9 cellular contexts compared by ENCODE assay signal in genomic region chr9:90642570-90643539, GRCh38. TPM values are rescaled to one million over a fixed set of nuclear protein-coding genes. Genes with fewer than 3 reads are reported as not detected.
DNase-seq lines count a peak whose midpoint lies in the region; ATAC-seq and TF ChIP-seq lines count a peak whose summit lies in the region.
"Had no signal": no experiment of that assay in that cellular context is flagged by ENCODE, and none has a peak within 500 bp of the region (broad histone marks: within the 10 kb centered on the region; RNA-seq: fewer than 3 reads in every experiment).

A gene with protein sequence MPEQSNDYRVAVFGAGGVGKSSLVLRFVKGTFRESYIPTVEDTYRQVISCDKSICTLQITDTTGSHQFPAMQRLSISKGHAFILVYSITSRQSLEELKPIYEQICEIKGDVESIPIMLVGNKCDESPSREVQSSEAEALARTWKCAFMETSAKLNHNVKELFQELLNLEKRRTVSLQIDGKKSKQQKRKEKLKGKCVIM (minus strand): TSS chr9:90642824. CDS start chr9:90613827, 28,997 bp downstream.

- H3K9ac ChIP-seq in skeletal muscle tissue (ENCODE audit: low read depth in 1 of 3, low read length in 3 of 3) = peak within 1 kb of the TSS in 1 of 3 donors; percentile 64

- H3K27ac ChIP-seq in skeletal muscle tissue (ENCODE audit: low read depth, low read length) = no peak within 1 kb of the TSS

- H3K9me3 ChIP-seq in skeletal muscle tissue (ENCODE audit: control insufficient read depth in 3 of 3, low read length in 3 of 3) = no peaks in the 10 kb centered on the region

- H3K27me3 ChIP-seq in skeletal muscle tissue (ENCODE audit: control insufficient read depth in 3 of 3, insufficient read depth in 3 of 3, low read length in 3 of 3) = peaks cover 9 to 34% (median 14%) of the 10 kb centered on the region in 3 donors

- peak within 1 kb of the TSS; percentile 31 to 39 for H3K4me3 ChIP-seq in cardiac fibroblast (replicated peaks in 1 of 2; ENCODE audit: low read depth in 2 of 2, low read length in 2 of 2)
- peak within 1 kb of the TSS; percentile 55 to 76 (median 73) for H3K4me3 ChIP-seq in skeletal muscle tissue (ENCODE audit: low read length in 3 of 3)

- DNase-seq in DMS114 treated with DMSO at 0.1 percent for 48 hours (lab: John Stamatoyannopoulos, UW; ENCODE audit: unreplicated experiment) (peak; percentile 44), NCI-H82 (lab: John Stamatoyannopoulos, UW) (peak; percentile 74), cardiac fibroblast (ENCODE audit: low read depth in 2 of 2) (peak; percentile 54 to 59), inferior parietal cortex (ENCODE audit: extremely low spot score) (peak; percentile 77), activated gamma-delta T cell treated with Interleukin-2 at 50 U/mL for 16 hours (no peak)

- no peaks in the 10 kb centered on the region for H3K36me3 ChIP-seq in skeletal muscle tissue (ENCODE audit: control insufficient read depth in 3 of 3, insufficient read depth in 3 of 3, low read length in 3 of 3)

- peak; percentile 59 for ATAC-seq in HG02798 (IDR thresholded peaks at IDR 0.05; ENCODE audit: poor library complexity, unreplicated experiment)
- no peak for ATAC-seq in GM18907 (IDR thresholded peaks at IDR 0.05; ENCODE audit: unreplicated experiment)

- peak; percentile 42 for TF ChIP-seq CTCF in cardiac fibroblast (IDR thresholded peaks at IDR 0.05; ENCODE audit: low read depth, low read length)

- peaks cover 5 to 11% (median 7%) of the 10 kb centered on the region in 3 donors for H3K4me1 ChIP-seq in skeletal muscle tissue (ENCODE audit: control insufficient read depth in 3 of 3, insufficient read depth in 3 of 3, low read length in 3 of 3)

RNA-seq across cellular contexts. Expression of the gene that starts here (rescaled TPM):
- total RNA-seq in skeletal muscle tissue = 0.52 TPM
- total RNA-seq: T-helper 2 cell treated with Interferon-gamma antibody and Interleukin-4, amounts not matched to agents 100 ng/mL and 5 ng/mL, for 36 hours had no signal
